14 cellular contexts compared by ENCODE assay signal in genomic region chr2:73998451-73998850, GRCh38. TPM values are rescaled to one million over a fixed set of nuclear protein-coding genes. Genes with fewer than 3 reads are reported as not detected.
DNase-seq lines count a peak whose midpoint lies in the region.
"Had no signal": no experiment of that assay in that cellular context is flagged by ENCODE, and none has a peak within 500 bp of the region (broad histone marks: within the 10 kb centered on the region; RNA-seq: fewer than 3 reads in every experiment).

No MANE protein-coding gene starts in this region.

- H3K27me3 Mint-ChIP-seq in activated CD4-positive, alpha-beta T cell treated with anti-CD3 and anti-CD28 coated beads, Interleukin-2, amount 10 ng/mL, durations not matched to agents 24 days and 14 days, result no peaks in the 10 kb centered on the region

- no peaks in the 10 kb centered on the region for H3K27me3 ChIP-seq in effector memory CD4-positive, alpha-beta T cell (replicated peaks; ENCODE audit: control insufficient read depth, insufficient read depth, low read length, poor library complexity, severe bottlenecking)

- peak overlapping the region; percentile 77 for H3K27ac Mint-ChIP-seq in activated CD4-positive, alpha-beta T cell treated with anti-CD3 and anti-CD28 coated beads, Interleukin-2, amount 10 ng/mL, durations not matched to agents 24 days and 14 days

- DNase-seq in activated naive CD4-positive, alpha-beta T cell treated with Interleukin-2 at 50 U/mL for 16 hours, result peak; percentile 31
- DNase-seq in activated naive CD4-positive, alpha-beta T cell treated with anti-CD3 and anti-CD28 coated beads, Interleukin-2, amount 50 U/mL, for 16 hours, result no peak
- DNase-seq in activated CD4-positive, alpha-beta T cell treated with anti-CD3 and anti-CD28 coated beads, Interleukin-2, amount 10 ng/mL, durations not matched to agents 24 days and 14 days, result peak; percentile 79
- DNase-seq in effector memory CD4-positive, alpha-beta T cell, result peak in 2 of 3 donors; percentile 17 to 42
- peak; percentile 11 for DNase-seq in stimulated activated naive CD4-positive, alpha-beta T cell treated with Interleukin-2 at 50 U/mL for 16 hours (lab: John Stamatoyannopoulos, UW)
- DNase-seq in midbrain (lab: John Stamatoyannopoulos, UW) (no peak), H4 (ENCODE audit: low spot score) (no peak), NCI-H446 (lab: John Stamatoyannopoulos, UW) (no peak)
- DNase-seq: activated CD8-positive, alpha-beta memory T cell treated with anti-CD3 and anti-CD28 coated beads for 24 hours; AML-193; mammary epithelial cell; NCI-H510A treated with DMSO at 0.1 percent for 48 hours; psoas muscle; stimulated activated CD4-positive, alpha-beta T cell treated with anti-CD3 and anti-CD28 coated beads, Interleukin-2, amount 100 ng/mL, for 48 hours had no signal

- peak overlapping the region; percentile 24 for H3K4me3 Mint-ChIP-seq in activated CD4-positive, alpha-beta T cell treated with anti-CD3 and anti-CD28 coated beads, Interleukin-2, amount 10 ng/mL, durations not matched to agents 24 days and 14 days

- H3K9me3 ChIP-seq in effector memory CD4-positive, alpha-beta T cell (ENCODE audit: control insufficient read depth, low read length), result no peaks in the 10 kb centered on the region
- H3K9me3 ChIP-seq: psoas muscle had no signal

- H3K36me3 Mint-ChIP-seq in activated CD4-positive, alpha-beta T cell treated with anti-CD3 and anti-CD28 coated beads, Interleukin-2, amount 10 ng/mL, durations not matched to agents 24 days and 14 days (ENCODE audit: low read depth), result peaks cover 14% of the 10 kb centered on the region

- H3K4me1 ChIP-seq in effector memory CD4-positive, alpha-beta T cell (ENCODE audit: control insufficient read depth, insufficient read depth, low read length, poor library complexity, severe bottlenecking), result peaks cover 17% of the 10 kb centered on the region

- intact Hi-C loops in activated CD4-positive, alpha-beta T cell treated with anti-CD3 and anti-CD28 coated beads, Interleukin-2, amount 10 ng/mL, durations not matched to agents 24 days and 14 days (cut with micrococcal nuclease), result loop anchor here (1.0 to 2.0 kb wide), 2 partner anchors 12 to 34 kb away; no protein-coding TSS in a partner anchor

- H3K9me3 Mint-ChIP-seq in activated CD4-positive, alpha-beta T cell treated with anti-CD3 and anti-CD28 coated beads, Interleukin-2, amount 10 ng/mL, durations not matched to agents 24 days and 14 days, result no peaks in the 10 kb centered on the region

- no peaks in the 10 kb centered on the region for H3K36me3 ChIP-seq in effector memory CD4-positive, alpha-beta T cell (ENCODE audit: control insufficient read depth, insufficient read depth, low read length)

- no peak overlapping the region for H3K27ac ChIP-seq in effector memory CD4-positive, alpha-beta T cell (ENCODE audit: insufficient read depth, low read length, poor library complexity, severe bottlenecking)
- H3K27ac ChIP-seq: psoas muscle had no signal

- H3K4me1 Mint-ChIP-seq in activated CD4-positive, alpha-beta T cell treated with anti-CD3 and anti-CD28 coated beads, Interleukin-2, amount 10 ng/mL, durations not matched to agents 24 days and 14 days, result peaks cover 67% of the 10 kb centered on the region

- H3K4me3 ChIP-seq in effector memory CD4-positive, alpha-beta T cell (ENCODE audit: insufficient read depth, low read depth, low read length, poor library complexity, severe bottlenecking), result no peak overlapping the region
- H3K4me3 ChIP-seq: psoas muscle had no signal

RNA-seq across cellular contexts. Expression of gene TET3, which starts 13.7 kb away (rescaled TPM):
- 20.7 and 22.0 TPM in 2 replicates for total RNA-seq in activated CD4-positive, alpha-beta T cell treated with anti-CD3 and anti-CD28 coated beads, Interleukin-2, amount 10 ng/mL, durations not matched to agents 24 days and 14 days
- 4.7 and 4.9 TPM in 2 replicates for total RNA-seq in H4 (2014; rRNA removed; shearing (Covaris generic))

Comparison
In these comparisons a context has a peak if more than half of its experiments do, and no peak if none do; other contexts are left out.
1. DNase-seq: peak in activated naive CD4-positive, alpha-beta T cell treated with Interleukin-2 at 50 U/mL for 16 hours (single experiment), activated CD4-positive, alpha-beta T cell treated with anti-CD3 and anti-CD28 coated beads, Interleukin-2, amount 10 ng/mL, durations not matched to agents 24 days and 14 days (single experiment), effector memory CD4-positive, alpha-beta T cell (2 of 3) and stimulated activated naive CD4-positive, alpha-beta T cell treated with Interleukin-2 at 50 U/mL for 16 hours (single experiment); none in activated naive CD4-positive, alpha-beta T cell treated with anti-CD3 and anti-CD28 coated beads, Interleukin-2, amount 50 U/mL, for 16 hours (single experiment), midbrain (single experiment), H4 (single experiment) and NCI-H446 (0 of 2).